In the genomic region with DNA sequence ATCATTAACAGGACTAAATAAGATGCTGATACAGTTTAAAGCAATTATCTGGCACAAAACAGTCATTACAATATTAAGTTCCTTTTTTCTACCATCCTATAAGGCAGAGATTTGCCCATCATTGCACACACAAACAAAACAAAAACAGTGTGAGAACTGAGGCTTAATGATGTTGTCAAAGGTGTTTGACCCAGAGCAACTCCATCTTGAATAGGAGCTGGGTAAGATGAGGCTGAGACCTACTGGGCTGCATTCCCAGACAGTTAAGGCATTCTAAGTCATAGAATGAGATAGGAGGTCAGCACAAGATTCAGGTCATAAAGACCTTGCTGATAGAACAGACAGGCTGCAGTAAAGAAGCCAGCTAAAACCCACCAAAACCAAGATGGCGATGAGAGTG, we compare ENCODE assay signal across 29 cellular contexts.
"Had no signal": no experiment of that assay in that cellular context is flagged by ENCODE, and none has a peak within 500 bp of the region (broad histone marks: within the 10 kb centered on the region; RNA-seq: fewer than 3 reads in every experiment).

No MANE protein-coding gene starts in this region.

- H3K4me3 ChIP-seq: ascending aorta, body of pancreas, SK-N-MC had no signal

- DNase-seq: activated B cell treated with CpG ODN at 0.5 μM for 24 hours; activated CD4-positive, alpha-beta memory T cell treated with anti-CD3 and anti-CD28 coated beads for 36 hours; activated CD4-positive, alpha-beta T cell treated with anti-CD3 and anti-CD28 coated beads for 1 hour; activated CD4-positive, alpha-beta T cell treated with anti-CD3 and anti-CD28 coated beads, Interleukin-2, amount 10 ng/mL, durations not matched to agents 7 days and 5 days; activated CD8-positive, alpha-beta memory T cell treated with anti-CD3 and anti-CD28 coated beads for 24 hours; activated effector memory CD4-positive, alpha-beta T cell treated with anti-CD3 and anti-CD28 coated beads, Interleukin-2, amount 50 U/mL, for 16 hours; activated naive CD4-positive, alpha-beta T cell treated with Interleukin-2 at 50 U/mL for 16 hours; activated naive CD8-positive, alpha-beta T cell treated with anti-CD3 and anti-CD28 coated beads, Interleukin-2, amount 50 U/mL, for 24 hours; activated T-cell treated with anti-CD3 and anti-CD28 coated beads, Interleukin-2, amount 50 U/mL, for 4 hours; amniotic stem cell; body of pancreas; central memory CD4-positive, alpha-beta T cell; NCI-H1048; NCI-H146; NCI-H187 treated with DMSO at 0.1 percent for 48 hours; NCI-H2081 treated with DMSO at 0.1 percent for 48 hours; NCI-H446 treated with DMSO at 0.1 percent for 48 hours; NCI-H526; NCI-H82; OCI-M1; RPMI8226; T-cell; T-helper 2 cell; T1000 had no signal

- H3K36me3 ChIP-seq: ascending aorta had no signal

- H3K27me3 ChIP-seq: ascending aorta, body of pancreas had no signal

- H3K27ac ChIP-seq: ascending aorta, body of pancreas, SK-N-MC had no signal

- ATAC-seq: activated naive CD4-positive, alpha-beta T cell treated with anti-CD3 and anti-CD28 coated beads, Interleukin-2, amount 50 U/mL, for 72 hours; activated naive CD8-positive, alpha-beta T cell treated with anti-CD3 and anti-CD28 coated beads, Interleukin-2, amount 50 U/mL, for 24 hours; activated T-cell treated with anti-CD3 and anti-CD28 coated beads, Interleukin-2, amount 50 U/mL, for 4 hours; body of pancreas; Panc1; Right ventricle myocardium inferior; T-cell had no signal

- H3K27me3 Mint-ChIP-seq: activated B cell treated with CpG ODN at 0.5 μM for 24 hours; activated CD4-positive, alpha-beta memory T cell treated with anti-CD3 and anti-CD28 coated beads for 36 hours; activated CD4-positive, alpha-beta T cell treated with anti-CD3 and anti-CD28 coated beads, Interleukin-2, amount 10 ng/mL, durations not matched to agents 7 days and 5 days; activated naive CD8-positive, alpha-beta T cell treated with anti-CD3 and anti-CD28 coated beads, Interleukin-2, amount 50 U/mL, for 24 hours; T-cell had no signal

- H3K27ac Mint-ChIP-seq: activated B cell treated with CpG ODN at 0.5 μM for 24 hours; activated CD4-positive, alpha-beta memory T cell treated with anti-CD3 and anti-CD28 coated beads for 36 hours; activated naive CD8-positive, alpha-beta T cell treated with anti-CD3 and anti-CD28 coated beads, Interleukin-2, amount 50 U/mL, for 24 hours had no signal

- H3K4me3 Mint-ChIP-seq: activated B cell treated with CpG ODN at 0.5 μM for 24 hours; activated CD4-positive, alpha-beta memory T cell treated with anti-CD3 and anti-CD28 coated beads for 36 hours; activated CD4-positive, alpha-beta T cell treated with anti-CD3 and anti-CD28 coated beads, Interleukin-2, amount 10 ng/mL, durations not matched to agents 7 days and 5 days; activated naive CD8-positive, alpha-beta T cell treated with anti-CD3 and anti-CD28 coated beads, Interleukin-2, amount 50 U/mL, for 24 hours; activated T-cell treated with anti-CD3 and anti-CD28 coated beads, Interleukin-2, amount 50 U/mL, for 4 hours; T-cell had no signal

- H3K4me1 ChIP-seq: ascending aorta, body of pancreas had no signal

- H3K9me3 Mint-ChIP-seq: activated B cell treated with CpG ODN at 0.5 μM for 24 hours; activated CD4-positive, alpha-beta memory T cell treated with anti-CD3 and anti-CD28 coated beads for 36 hours; activated naive CD8-positive, alpha-beta T cell treated with anti-CD3 and anti-CD28 coated beads, Interleukin-2, amount 50 U/mL, for 24 hours; T-cell had no signal

- H3K9me3 ChIP-seq: ascending aorta, body of pancreas had no signal
